ENCODE assay signal across 8 cellular contexts in the genomic region with DNA sequence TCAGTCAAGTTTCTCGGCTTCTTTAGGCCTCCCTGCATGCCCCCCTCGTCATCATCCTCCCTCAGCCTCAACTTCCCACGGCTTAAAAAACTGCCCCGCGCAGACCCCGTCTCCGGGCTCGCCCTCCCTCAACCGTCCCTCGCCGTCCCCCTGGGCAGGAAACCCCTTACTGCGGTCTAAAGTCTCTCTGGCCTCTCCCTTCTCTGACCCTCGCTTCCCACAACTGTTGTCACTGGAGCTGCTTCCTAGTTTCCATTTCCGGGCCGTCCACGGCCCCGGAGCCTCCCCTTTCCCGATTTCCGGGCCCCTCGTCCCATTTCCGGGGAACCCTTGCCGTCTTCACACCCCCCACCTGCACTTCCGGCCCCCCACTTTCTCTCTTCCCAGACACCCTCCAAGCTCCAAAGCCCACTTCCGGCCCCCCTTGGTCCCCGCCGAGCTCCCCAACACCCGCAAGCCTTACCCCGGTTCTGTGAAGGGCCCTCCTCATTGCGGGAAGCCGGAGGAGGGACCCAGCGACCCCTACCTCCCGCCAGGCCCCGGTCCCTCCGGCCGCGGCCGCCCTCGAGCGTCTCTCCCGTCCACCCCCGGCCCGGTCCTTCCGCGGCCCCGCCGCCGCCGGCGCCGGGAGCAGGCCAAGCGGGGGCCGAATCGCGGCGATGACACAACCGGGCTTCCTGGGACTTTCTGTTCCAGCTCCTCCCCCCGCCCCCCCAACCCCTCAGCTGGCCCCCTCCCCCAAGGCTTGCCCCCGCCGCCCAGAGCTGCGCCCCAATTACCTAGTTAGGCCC. TPM values are rescaled to one million over a fixed set of nuclear protein-coding genes. Genes with fewer than 3 reads are reported as not detected.
DNase-seq lines count a peak whose midpoint lies in the region; ATAC-seq and TF ChIP-seq lines count a peak whose summit lies in the region.

No MANE protein-coding gene starts in this region.

- DNase-seq in AG09309 (ENCODE audit: low read depth) (peak; percentile 28), NCI-H69 (lab: John Stamatoyannopoulos, UW) (peak; percentile 78), activated T-cell treated with anti-CD3 and anti-CD28 coated beads for 24 hours (ENCODE audit: low read depth) (peak; percentile 55), epithelial cell of prostate (ENCODE audit: low read depth, low spot score) (no peak), mucosa of gallbladder (ENCODE audit: low spot score) (peak; percentile 58)
- DNase-seq in stimulated activated CD8-positive, alpha-beta memory T cell treated with anti-CD3 and anti-CD28 coated beads, Interleukin-7, amount 100 ng/mL, for 1 hour (ENCODE audit: low read depth in 2 of 2): peak; percentile 38 to 53

- no peak for TF ChIP-seq CTCF in AG09309 (IDR thresholded peaks at IDR 0.05; ENCODE audit: control insufficient read depth, insufficient read depth, low read depth, low read length, missing control alignments)

- peak overlapping the region; percentile 96 for H3K4me3 ChIP-seq in AG09309 (ENCODE audit: control insufficient read depth, low read depth, low read length)

- peak; percentile 23 for ATAC-seq in GM18868 (IDR thresholded peaks at IDR 0.05; ENCODE audit: unreplicated experiment)
- ATAC-seq in HG03135 (IDR thresholded peaks at IDR 0.05; ENCODE audit: unreplicated experiment): peak; percentile 24

- H3K27ac ChIP-seq in epithelial cell of prostate: peak overlapping the region; percentile 97

RNA-seq across cellular contexts. Expression of gene TRIP12, which starts 0.5 kb away (rescaled TPM):
- 204 TPM for total RNA-seq in mucosa of gallbladder

RNA-seq across cellular contexts. Expression of gene FBXO36, which starts 1.0 kb away (rescaled TPM):
- 2.3 TPM for total RNA-seq in mucosa of gallbladder
